In the genomic region with DNA sequence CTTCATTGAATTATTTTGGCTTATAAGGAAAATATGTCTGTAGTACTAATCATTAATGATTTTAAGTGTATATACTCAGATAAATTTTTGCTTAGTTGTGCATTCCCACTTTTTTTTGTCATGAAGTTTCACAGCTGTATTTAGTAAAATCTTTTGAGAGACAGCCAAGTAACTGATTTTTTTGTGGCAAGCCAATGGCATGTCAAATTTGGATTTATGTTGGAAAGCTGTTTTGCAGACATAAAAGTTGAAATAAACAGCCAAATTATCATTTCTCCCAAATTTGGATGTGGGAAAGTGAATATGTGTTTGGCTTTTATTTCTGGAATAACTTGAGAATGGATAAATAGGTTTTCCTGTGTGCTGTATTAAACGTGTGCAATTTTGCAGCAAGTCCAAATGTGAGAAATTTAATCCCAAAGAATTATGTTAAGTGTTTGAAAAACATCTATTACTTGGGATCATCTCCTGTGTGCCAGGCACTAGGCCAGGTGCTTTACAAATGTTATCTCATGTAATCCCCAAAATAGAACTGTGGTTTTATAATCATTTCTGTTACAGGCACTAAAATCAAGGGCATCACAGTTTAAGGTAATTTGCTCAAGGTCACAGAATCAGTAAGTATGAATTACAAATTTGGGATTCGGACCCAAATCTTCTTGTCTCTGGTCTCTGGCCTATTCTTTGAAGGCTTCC, we compare ENCODE assay signal across 12 cellular contexts.
DNase-seq lines count a peak whose midpoint lies in the region; ATAC-seq, FAIRE-seq and TF ChIP-seq lines count a peak whose summit lies in the region.
"Had no signal": no experiment of that assay in that cellular context is flagged by ENCODE, and none has a peak within 500 bp of the region (broad histone marks: within the 10 kb centered on the region; RNA-seq: fewer than 3 reads in every experiment).

No MANE protein-coding gene starts in this region.

- H3K9me3 ChIP-seq in H1 (ENCODE audit: insufficient read depth in 2 of 2, low read depth in 1 of 2, low read length in 1 of 2): no peaks in the 10 kb centered on the region
- H3K9me3 ChIP-seq: A549, BLaER1 had no signal

- H2AFZ ChIP-seq in H1 (ENCODE audit: low read length): no peak overlapping the region

- H3K4me3 ChIP-seq in AG10803 (ENCODE audit: low read length) (no peak overlapping the region), H1 (ENCODE audit: extremely low read depth in 1 of 4, insufficient read depth in 2 of 4, low read depth in 3 of 4, low read length in 4 of 4) (no peak overlapping the region)
- H3K4me3 ChIP-seq: A549, BLaER1 had no signal

- no peak for FAIRE-seq in H1 (lab: Jason Lieb, UNC)
- FAIRE-seq: A549, H54 had no signal

- H3K4me1 ChIP-seq in H1 (replicated peaks in 1 of 4; ENCODE audit: control insufficient read depth in 3 of 4, insufficient read depth in 4 of 4, low read length in 3 of 4): peaks cover 0 to 12% (median 5%) of the 10 kb centered on the region in 4 experiments; a peak in 6 of 7 replicates
- H3K4me1 ChIP-seq: BLaER1 had no signal

- no peak overlapping the region; the same call in 1 of the 2 replicates for H2BK20ac ChIP-seq in H1 (ENCODE audit: low read length)

- CTCF ChIA-PET in H1 (lab: Charles Lee; ENCODE audit: partially characterized antibody): no interaction called here

- H3K4ac ChIP-seq in H1 (replicated peaks; ENCODE audit: insufficient read length, low read depth, low read length): no peak overlapping the region

- no peak overlapping the region for H3K9ac ChIP-seq in H1 (replicated peaks in 1 of 4; ENCODE audit: extremely low read depth in 1 of 4, low read depth in 3 of 4, low read length in 3 of 4)
- H3K9ac ChIP-seq: BLaER1 had no signal

- peak overlapping the region; percentile 65 for H2BK120ac ChIP-seq in H1 (replicated peaks; ENCODE audit: low read depth, low read length)

- TF ChIP-seq CTCF in AG09319 (IDR thresholded peaks at IDR 0.05; ENCODE audit: low read depth, low read length) (no peak), AG10803 (conservative IDR thresholded peaks at IDR 0.05; ENCODE audit: low read length) (no peak), H1 (IDR thresholded peaks at IDR 0.05; ENCODE audit: control extremely low read depth in 1 of 3, insufficient read depth in 1 of 3, low read depth in 1 of 3, low read length in 3 of 3) (no peak)

- H3K23ac ChIP-seq in H1 (ENCODE audit: insufficient read length): no peak overlapping the region

- H3K23me2 ChIP-seq in H1 (ENCODE audit: low read depth, low read length): no peaks in the 10 kb centered on the region

- H4K91ac ChIP-seq in H1 (replicated peaks; ENCODE audit: insufficient read length, low read length): no peak overlapping the region

- H4K8ac ChIP-seq in H1 (ENCODE audit: extremely low read depth, insufficient read depth, low read length): no peak overlapping the region

- H2BK5ac ChIP-seq in H1 (ENCODE audit: low read depth, low read length): no peak overlapping the region

- H3K27me3 ChIP-seq in H1 (replicated peaks in 1 of 4; ENCODE audit: control insufficient read depth in 3 of 4, extremely low read depth in 1 of 4, insufficient read depth in 3 of 4, low read length in 3 of 4): no peaks in the 10 kb centered on the region
- H3K27me3 ChIP-seq: BLaER1 had no signal

- H3K18ac ChIP-seq in H1 (ENCODE audit: extremely low read depth, low read length): no peak overlapping the region

- H3K36me3 ChIP-seq in H1 (ENCODE audit: control insufficient read depth in 2 of 4, insufficient read depth in 4 of 4, low read length in 3 of 4): no peaks in the 10 kb centered on the region
- H3K36me3 ChIP-seq: BLaER1 had no signal

- WGBS in H1 (ENCODE audit: extremely low coverage in 1 of 2, insufficient coverage in 1 of 2, insufficient read length in 1 of 2, insufficient replicate concordance in 2 of 2, low coverage in 1 of 2, low lambda C conversion rate in 2 of 2, missing lambda C conversion rate in 1 of 2), 2 experiments: 84% methylated on average over 2 of the region's 2 CpGs; no CpG with 5 or more reads in 1 of the 2 experiments

- intact Hi-C loops in left ventricle myocardium superior (cut with micrococcal nuclease): no loop called here

- H3K79me1 ChIP-seq in H1 (ENCODE audit: low read depth, low read length): no peaks in the 10 kb centered on the region

- DNase-seq in AG09319 (ENCODE audit: extremely low read depth, low read depth) (peak; percentile 8), AG10803 (ENCODE audit: low read depth) (peak; percentile 35), H1 (ENCODE audit: low read depth in 1 of 2, low spot score in 2 of 2) (no peak), left ventricle myocardium superior (no peak), retina (no peak)
- DNase-seq: AML-193, DMS53 had no signal

- no peak for TF ChIP-seq POLR2A in H1 (IDR thresholded peaks at IDR 0.05; ENCODE audit: control extremely low read depth in 1 of 2, low read depth in 2 of 2, low read length in 2 of 2)

- TF ChIP-seq EP300 in H1 (IDR thresholded peaks at IDR 0.05; ENCODE audit: borderline replicate concordance in 1 of 2, low read depth in 2 of 2, low read length in 2 of 2): no peak

- no peaks in the 10 kb centered on the region for H3K79me2 ChIP-seq in H1 (ENCODE audit: control insufficient read depth in 1 of 2, insufficient read depth in 2 of 2, low read length in 2 of 2)

- H4K20me1 ChIP-seq in H1 (replicated peaks in 1 of 2; ENCODE audit: control insufficient read depth in 1 of 2, insufficient read depth in 2 of 2, low read length in 2 of 2): no peaks in the 10 kb centered on the region
- H4K20me1 ChIP-seq: BLaER1 had no signal

- no peak overlapping the region for H3K14ac ChIP-seq in H1 (ENCODE audit: insufficient read length)

- no peak overlapping the region for H2BK12ac ChIP-seq in H1 (ENCODE audit: low read depth, low read length)

- no peak overlapping the region for H4K5ac ChIP-seq in H1 (ENCODE audit: insufficient read length, low read depth, low read length)

- ATAC-seq in left ventricle myocardium superior: peak; percentile 54
- no peak for ATAC-seq in GM18519 (IDR thresholded peaks at IDR 0.05; ENCODE audit: low FRiP score, unreplicated experiment)
- no peak for ATAC-seq in HG03097 (IDR thresholded peaks at IDR 0.05; ENCODE audit: low FRiP score, unreplicated experiment)
- ATAC-seq: A549 had no signal

- no peak overlapping the region for H3K27ac ChIP-seq in H1 (ENCODE audit: low read depth, low read length)
- H3K27ac ChIP-seq: BLaER1 had no signal

- H2BK15ac ChIP-seq in H1 (ENCODE audit: low read length): no peak overlapping the region

- TF ChIP-seq RAD21 in H1 (IDR thresholded peaks at IDR 0.05 in 1 of 2, conservative IDR thresholded peaks at IDR 0.05 in 1 of 2; ENCODE audit: low read depth in 2 of 2, low read length in 2 of 2): no peak

- H3K4me2 ChIP-seq in H1 (ENCODE audit: insufficient read depth in 1 of 2, low read depth in 2 of 2, low read length in 2 of 2): no peak overlapping the region
- H3K4me2 ChIP-seq: A549, BLaER1 had no signal

- no peak overlapping the region for H3K56ac ChIP-seq in H1 (replicated peaks; ENCODE audit: insufficient read length, low read depth, low read length)

- POLR2A ChIA-PET in H1 (lab: Charles Lee; ENCODE audit: partially characterized antibody): interaction anchor here (0.6 kb wide), 1 partner anchor 92 kb away, joined by 3 read pairs; no protein-coding TSS in a partner anchor

- no peak overlapping the region for H2AK5ac ChIP-seq in H1 (ENCODE audit: low read depth, low read length)

TF ChIP-seq in H1, 55 proteins besides CTCF, POLR2A, EP300 and RAD21:
- TF ChIP-seq, protein P1, sequence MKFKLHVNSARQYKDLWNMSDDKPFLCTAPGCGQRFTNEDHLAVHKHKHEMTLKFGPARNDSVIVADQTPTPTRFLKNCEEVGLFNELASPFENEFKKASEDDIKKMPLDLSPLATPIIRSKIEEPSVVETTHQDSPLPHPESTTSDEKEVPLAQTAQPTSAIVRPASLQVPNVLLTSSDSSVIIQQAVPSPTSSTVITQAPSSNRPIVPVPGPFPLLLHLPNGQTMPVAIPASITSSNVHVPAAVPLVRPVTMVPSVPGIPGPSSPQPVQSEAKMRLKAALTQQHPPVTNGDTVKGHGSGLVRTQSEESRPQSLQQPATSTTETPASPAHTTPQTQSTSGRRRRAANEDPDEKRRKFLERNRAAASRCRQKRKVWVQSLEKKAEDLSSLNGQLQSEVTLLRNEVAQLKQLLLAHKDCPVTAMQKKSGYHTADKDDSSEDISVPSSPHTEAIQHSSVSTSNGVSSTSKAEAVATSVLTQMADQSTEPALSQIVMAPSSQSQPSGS (IDR thresholded peaks at IDR 0.05; ENCODE audit: low read length): no peak
TF ChIP-seq in H1: peak in this region for 0.

Comparison
In these comparisons a context has a peak if more than half of its experiments do, and no peak if none do; other contexts are left out.
1. DNase-seq: peak in AG09319 (single experiment) and AG10803 (single experiment); none in H1 (0 of 2), left ventricle myocardium superior (single experiment) and retina (single experiment).